In the genomic region with DNA sequence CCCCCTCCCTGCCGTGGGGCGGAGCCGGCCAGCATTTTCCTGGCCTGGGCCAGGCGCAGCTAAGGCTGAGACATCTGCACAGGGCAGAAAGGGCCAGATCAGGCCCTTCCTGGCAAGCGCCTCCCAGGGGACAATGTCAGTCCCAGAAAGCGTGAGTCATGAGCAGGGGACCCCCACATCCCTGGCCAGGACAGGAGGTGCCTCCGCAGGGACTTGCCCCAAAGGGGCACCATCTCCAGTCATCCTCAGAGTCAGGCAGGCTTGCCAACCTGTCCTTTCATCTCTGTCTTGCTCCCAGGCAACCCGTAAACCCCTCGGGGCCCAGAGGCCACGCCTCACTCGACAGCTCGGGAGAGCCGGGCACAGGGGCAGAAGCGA, we compare ENCODE assay signal across 21 cellular contexts. TPM values are rescaled to one million over a fixed set of nuclear protein-coding genes. Genes with fewer than 3 reads are reported as not detected.
DNase-seq lines count a peak whose midpoint lies in the region; ATAC-seq, FAIRE-seq and TF ChIP-seq lines count a peak whose summit lies in the region.
"Had no signal": no experiment of that assay in that cellular context is flagged by ENCODE, and none has a peak within 500 bp of the region (broad histone marks: within the 10 kb centered on the region; RNA-seq: fewer than 3 reads in every experiment).

No MANE protein-coding gene starts in this region.

- H4K12ac ChIP-seq in trophoblast cell (ENCODE audit: low read depth, low read length), result no peak overlapping the region

- no peak overlapping the region for H3K23ac ChIP-seq in trophoblast cell (ENCODE audit: low read length)

- no peak overlapping the region for H3K14ac ChIP-seq in trophoblast cell (ENCODE audit: low read length)

- H2AFZ ChIP-seq in K562 (ENCODE audit: low read depth, low read length) (peak overlapping the region; percentile 48; the same call in 1 of the 2 replicates), trophoblast cell (ENCODE audit: insufficient read depth, low read length, poor library complexity) (no peak overlapping the region)

- no peak for FAIRE-seq in K562 (lab: Jason Lieb, UNC)
- FAIRE-seq: HTR-8/SVneo had no signal

- no peak for TF ChIP-seq EP300 in K562 (IDR thresholded peaks at IDR 0.05; ENCODE audit: low read length)

- H2BK120ac ChIP-seq in trophoblast cell (ENCODE audit: insufficient read depth, low read length, poor library complexity), result no peak overlapping the region

- no peak overlapping the region for H3K4me3 ChIP-seq in GM12865 (ENCODE audit: low read depth, low read length)
- H3K4me3 ChIP-seq in K562, result no peak overlapping the region
- H3K4me3 ChIP-seq in trophoblast cell (ENCODE audit: low read depth, low read length), result peak overlapping the region; percentile 23
- no peak overlapping the region for H3K4me3 ChIP-seq in CD8-positive, alpha-beta T cell (ENCODE audit: low read depth, low read length)
- no peak overlapping the region for H3K4me3 ChIP-seq in A673 (ENCODE audit: low read depth, low read length, poor library complexity, severe bottlenecking)
- H3K4me3 ChIP-seq: uterus had no signal

- H3K36me3 Mint-ChIP-seq in CD8-positive, alpha-beta T cell, result no peaks in the 10 kb centered on the region

- no peak overlapping the region for H4K91ac ChIP-seq in trophoblast cell (ENCODE audit: low read depth, low read length)

- H3K27me3 Mint-ChIP-seq in CD8-positive, alpha-beta T cell (ENCODE audit: low read depth), result no peaks in the 10 kb centered on the region
- H3K27me3 Mint-ChIP-seq: CD4-positive, alpha-beta T cell had no signal

- no peak overlapping the region for H3K4me2 ChIP-seq in K562 (ENCODE audit: insufficient read depth, low read length)
- no peak overlapping the region for H3K4me2 ChIP-seq in trophoblast cell (ENCODE audit: low read length)

- H3K4me1 ChIP-seq in K562 (replicated peaks in 1 of 2; ENCODE audit: control insufficient read depth in 2 of 2, insufficient read depth in 2 of 2, low read length in 2 of 2), result peaks cover 10 to 33% of the 10 kb centered on the region in 2 experiments; a peak in 2 of 5 replicates
- no peaks in the 10 kb centered on the region for H3K4me1 ChIP-seq in trophoblast cell (ENCODE audit: control insufficient read depth in 1 of 2, insufficient read depth in 2 of 2, low read length in 2 of 2)
- H3K4me1 ChIP-seq in CD8-positive, alpha-beta T cell (ENCODE audit: insufficient read depth, low read length), result no peaks in the 10 kb centered on the region
- no peaks in the 10 kb centered on the region for H3K4me1 ChIP-seq in A673 (ENCODE audit: insufficient read depth, low read length, poor library complexity, severe bottlenecking)
- H3K4me1 ChIP-seq: uterus had no signal

- 85% methylated on average over 12 of the region's 14 CpGs for WGBS in K562 (ENCODE audit: insufficient coverage, low coverage, missing lambda C conversion rate)
- no CpG with 5 or more reads among the region's 14 CpGs for WGBS in trophoblast cell (ENCODE audit: extremely low coverage, insufficient coverage, insufficient read length)

- no peak for TF ChIP-seq CTCF in GM12865 (IDR thresholded peaks at IDR 0.05; ENCODE audit: insufficient read depth, low read depth, low read length, missing control alignments)
- TF ChIP-seq CTCF in K562 (IDR thresholded peaks at IDR 0.05 in 2 of 3, conservative IDR thresholded peaks at IDR 0.05 in 1 of 3; ENCODE audit: insufficient read depth in 2 of 3, low read depth in 1 of 3, low read length in 3 of 3), result no peak
- TF ChIP-seq CTCF in CD8-positive, alpha-beta T cell (IDR thresholded peaks at IDR 0.05), result no peak
- TF ChIP-seq CTCF in A673 (conservative IDR thresholded peaks at IDR 0.05; ENCODE audit: low read depth, low read length), result no peak

- H3K4ac ChIP-seq in trophoblast cell (ENCODE audit: low read depth, low read length), result no peak overlapping the region

- no peak for TF ChIP-seq POLR2A in K562 (conservative IDR thresholded peaks at IDR 0.05)

- H3K79me2 ChIP-seq in K562 (ENCODE audit: control insufficient read depth, insufficient read depth, low read length) (no peaks in the 10 kb centered on the region), trophoblast cell (ENCODE audit: control insufficient read depth, insufficient read depth, low read length, poor library complexity) (no peaks in the 10 kb centered on the region)

- no peak overlapping the region for H4K8ac ChIP-seq in trophoblast cell (ENCODE audit: low read depth, low read length)

- peaks cover 16% of the 10 kb centered on the region for H3K9me3 ChIP-seq in K562 (replicated peaks; ENCODE audit: control insufficient read depth, insufficient read depth, low read depth, low read length)
- H3K9me3 ChIP-seq in trophoblast cell (ENCODE audit: insufficient read depth, low read depth, low read length), result peaks cover 10% of the 10 kb centered on the region
- peaks cover 2% of the 10 kb centered on the region for H3K9me3 ChIP-seq in CD8-positive, alpha-beta T cell (ENCODE audit: low read length)
- H3K9me3 ChIP-seq in A673 (ENCODE audit: low read depth, low read length, poor library complexity, severe bottlenecking), result no peaks in the 10 kb centered on the region
- H3K9me3 ChIP-seq: neutrophil had no signal

- intact Hi-C loops in K562 (cut with micrococcal nuclease) (no loop called here), A673 (cut with micrococcal nuclease; ENCODE audit: unreplicated experiment) (no loop called here)
- intact Hi-C loops in CD8-positive, alpha-beta T cell (cut with DNase I, micrococcal nuclease), result no loop called here

- ATAC-seq in GM21786 (IDR thresholded peaks at IDR 0.05; ENCODE audit: unreplicated experiment), result peak; percentile 47
- ATAC-seq in K562, result peak; percentile 47; the same call in 2 of the 3 replicates
- ATAC-seq in CD8-positive, alpha-beta T cell, result no peak

- H3K9ac ChIP-seq in K562 (ENCODE audit: insufficient read depth in 1 of 2, low read depth in 2 of 2, low read length in 2 of 2) (peak overlapping the region in 1 of 2 experiments; percentile 49; a peak in 2 of 4 replicates), trophoblast cell (ENCODE audit: low read length) (no peak overlapping the region)

- no peak overlapping the region for H2BK12ac ChIP-seq in trophoblast cell (ENCODE audit: low read length)

- in situ Hi-C loops in K562 (cut with MboI), result no loop called here

- CTCF ChIA-PET in K562 (lab: Yijun Ruan, JAX; ENCODE audit: low intra/inter-chr PET ratio) (interaction anchor here (0.5 kb wide), 1 partner anchor 43 kb away, joined by 4 read pairs; no protein-coding TSS in a partner anchor), A673 (lab: Charles Lee) (no interaction called here)
- CTCF ChIA-PET in CD8-positive, alpha-beta T cell (lab: Charles Lee), result interaction anchor here (1.6 kb wide), 1 partner anchor 42 kb away, joined by 5 read pairs; a partner anchor contains a TSS

- H3K4me1 Mint-ChIP-seq in CD8-positive, alpha-beta T cell (ENCODE audit: low read depth), result no peaks in the 10 kb centered on the region
- H3K4me1 Mint-ChIP-seq: central memory CD8-positive, alpha-beta T cell; endodermal cell had no signal

- no peak overlapping the region for H3K4me3 Mint-ChIP-seq in CD8-positive, alpha-beta T cell
- H3K4me3 Mint-ChIP-seq: CD4-positive, alpha-beta T cell; central memory CD8-positive, alpha-beta T cell; endodermal cell had no signal

- H3K9me3 Mint-ChIP-seq in CD8-positive, alpha-beta T cell, result peaks cover 4% of the 10 kb centered on the region

- no peak overlapping the region for H2AK5ac ChIP-seq in trophoblast cell (ENCODE audit: low read length)

- BruUV-seq in K562 (replicated peaks; lab: Mats Ljungman, UMichigan) (no TSS peak), A673 (replicated peaks; lab: Mats Ljungman, UMichigan) (no TSS peak)

- H3K79me1 ChIP-seq in trophoblast cell (ENCODE audit: low read length), result no peaks in the 10 kb centered on the region

- no peak overlapping the region for H3K18ac ChIP-seq in trophoblast cell (ENCODE audit: low read length)

- no peak overlapping the region for H3K27ac ChIP-seq in K562 (ENCODE audit: extremely low read depth, low read depth, low read length)
- H3K27ac ChIP-seq in trophoblast cell (ENCODE audit: low read depth, low read length), result no peak overlapping the region
- no peak overlapping the region for H3K27ac ChIP-seq in CD8-positive, alpha-beta T cell (ENCODE audit: low read depth, low read length)
- no peak overlapping the region for H3K27ac ChIP-seq in A673 (ENCODE audit: low read depth, low read length, poor library complexity, severe bottlenecking)
- H3K27ac ChIP-seq: neutrophil, uterus had no signal

- DNase-seq in GM12865 (ENCODE audit: low read depth) (peak; percentile 53), K562 (ENCODE audit: extremely low read depth in 1 of 4, low spot score in 3 of 4) (no peak), trophoblast cell (no peak), A673 (ENCODE audit: low spot score) (no peak), NCI-H526 treated with DMSO at 0.1 percent for 48 hours (lab: John Stamatoyannopoulos, UW) (no peak)
- no peak for DNase-seq in CD8-positive, alpha-beta T cell
- DNase-seq: activated CD4-positive, alpha-beta T cell treated with anti-CD3 and anti-CD28 coated beads for 48 hours; activated T-cell treated with anti-CD3 and anti-CD28 coated beads, Interleukin-2, amount 50 U/mL, for 1 hour; CD4-positive, alpha-beta T cell; endodermal cell; foreskin fibroblast; MM.1S; NCI-H2081; NK-92 treated with Interleukin-12 subunit alpha and Interleukin-12 subunit beta, amount 100 ng/mL, for 24 hours; stimulated activated naive CD4-positive, alpha-beta T cell treated with Interleukin-2 at 50 U/mL for 16 hours; uterus had no signal

- TF ChIP-seq RAD21 in K562 (CRISPR knock-in tag; conservative IDR thresholded peaks at IDR 0.05 in 1 of 2, IDR thresholded peaks at IDR 0.05 in 1 of 2), result no peak

- H2BK5ac ChIP-seq in trophoblast cell (ENCODE audit: low read depth, low read length, poor library complexity), result no peak overlapping the region

- POLR2A ChIA-PET in K562 (lab: Yijun Ruan, JAX), result interaction anchor here (0.5 to 1.1 kb wide), 3 partner anchors 17 to 228 kb away, joined by 3 to 5 read pairs (median 4); no protein-coding TSS in a partner anchor
- POLR2A ChIA-PET in CD8-positive, alpha-beta T cell (lab: Charles Lee), result no interaction called here
- POLR2A ChIA-PET in A673 (lab: Charles Lee; ENCODE audit: low non-redundant PET), result interaction anchor here (0.6 kb wide), 1 partner anchor 121 kb away, joined by 10 read pairs; no protein-coding TSS in a partner anchor

- no peak overlapping the region for H3K27ac Mint-ChIP-seq in CD8-positive, alpha-beta T cell
- H3K27ac Mint-ChIP-seq: CD4-positive, alpha-beta T cell; endodermal cell had no signal

- H3K36me3 ChIP-seq in K562 (ENCODE audit: control insufficient read depth, insufficient read depth, low read length), result no peaks in the 10 kb centered on the region
- H3K36me3 ChIP-seq in trophoblast cell (ENCODE audit: control insufficient read depth in 1 of 2, insufficient read depth in 2 of 2, low read length in 2 of 2), result no peaks in the 10 kb centered on the region
- H3K36me3 ChIP-seq in CD8-positive, alpha-beta T cell (ENCODE audit: insufficient read depth, low read length), result no peaks in the 10 kb centered on the region
- H3K36me3 ChIP-seq in A673 (ENCODE audit: insufficient read depth, low read length, poor library complexity, severe bottlenecking), result no peaks in the 10 kb centered on the region
- H3K36me3 ChIP-seq: neutrophil, uterus had no signal

- no peaks in the 10 kb centered on the region; a peak in 1 of 5 replicates for H3K27me3 ChIP-seq in K562 (ENCODE audit: control insufficient read depth in 2 of 2, insufficient read depth in 2 of 2, low read length in 2 of 2)
- H3K27me3 ChIP-seq in trophoblast cell (ENCODE audit: insufficient read depth, low read length), result no peaks in the 10 kb centered on the region
- no peaks in the 10 kb centered on the region for H3K27me3 ChIP-seq in CD8-positive, alpha-beta T cell (ENCODE audit: insufficient read depth, low read length)
- no peaks in the 10 kb centered on the region for H3K27me3 ChIP-seq in A673 (replicated peaks; ENCODE audit: insufficient read depth, low read depth, low read length, poor library complexity)
- H3K27me3 ChIP-seq: uterus had no signal

- H4K20me1 ChIP-seq in K562 (replicated peaks; ENCODE audit: control insufficient read depth, insufficient read depth, low read length), result no peaks in the 10 kb centered on the region

- no peaks in the 10 kb centered on the region for H3K9me1 ChIP-seq in K562 (ENCODE audit: control insufficient read depth, insufficient read depth, low read length)

RNA-seq across cellular contexts. Expression of a gene that starts 43.2 kb away (rescaled TPM):
- 6.9 and 32.4 TPM in 2 replicates for total RNA-seq in K562 (2011; cell fraction: chromatin; rRNA removed; ENCODE audit: low replicate concordance)
- 49.0 and 69.4 TPM in 2 replicates for total RNA-seq in K562 (2011; cell fraction: nucleolus; rRNA removed)
- 25.5 and 31.5 TPM in 2 replicates for total RNA-seq in K562 (2011; cell fraction: nucleoplasm; rRNA removed)
- total RNA-seq in K562 (2014; rRNA removed) (2.9 and 3.3 TPM in 2 replicates), K562 (2014; rRNA removed; fragmentation: Illumina TruSeq; extraction: Trizol) (0.29 and 0.44 TPM in 2 replicates), K562 (2015; rRNA removed; fragmentation: Illumina TruSeq; extraction: Trizol) (1.8 and 2.3 TPM in 2 replicates), K562 (2021) (7.1 and 7.5 TPM in 2 replicates), A673 (2021) (2.3 and 2.6 TPM in 2 replicates)
- polyA plus RNA-seq in K562 (2011; rRNA removed) (3.8 and 6.4 TPM in 2 replicates), K562 (2014; fragmentation: Illumina TruSeq; extraction: Trizol) (1.1 and 1.4 TPM in 2 replicates), K562 (2014; fragmentation: Nextera tagmentation; extraction: Ambion mirVana) (under 1 TPM; 0.04 to 0.10 TPM), K562 (2014; rRNA removed) (6.2 and 7.2 TPM in 2 replicates)
- 11.2 and 23.7 TPM in 2 replicates for polyA plus RNA-seq in K562 (2011; cell fraction: cytosol; rRNA removed)
- 30.0 and 38.3 TPM in 2 replicates for polyA plus RNA-seq in K562 (2011; cell fraction: nucleus; rRNA removed)
- polyA plus RNA-seq in K562 (2012), result 8.5 and 19.6 TPM in 2 replicates
- polyA minus RNA-seq in K562 (2011; rRNA and poly(A)+ RNA removed), result 1.2 and 1.6 TPM in 2 replicates
- 6.1 and 17.1 TPM in 2 replicates for polyA minus RNA-seq in K562 (2011; cell fraction: cytosol; rRNA and poly(A)+ RNA removed)
- polyA minus RNA-seq in K562 (2011; cell fraction: nucleus; rRNA and poly(A)+ RNA removed), result 33.7 and 41.5 TPM in 2 replicates
- polyA plus RNA-seq in trophoblast cell (2013), result 52.7 and 59.0 TPM in 2 replicates
- 10 to 100 TPM; 74.5 to 75.6 TPM for total RNA-seq in CD8-positive, alpha-beta T cell

RNA-seq across cellular contexts. Expression of a gene that starts 56.3 kb away (rescaled TPM):
- not detected in 2 replicates for total RNA-seq in K562 (2011; cell fraction: chromatin; rRNA removed; ENCODE audit: low replicate concordance)
- not detected in 2 replicates for total RNA-seq in K562 (2011; cell fraction: nucleolus; rRNA removed)
- total RNA-seq in K562 (2011; cell fraction: nucleoplasm; rRNA removed), result not detected in 2 replicates
- total RNA-seq in K562 (2014; rRNA removed) (not detected in 2 replicates), K562 (2014; rRNA removed; fragmentation: Illumina TruSeq; extraction: Trizol) (not detected in 2 replicates), K562 (2015; rRNA removed; fragmentation: Illumina TruSeq; extraction: Trizol) (not detected in 2 replicates), K562 (2021) (not detected in 2 replicates), A673 (2021) (not detected in 2 replicates)
- polyA plus RNA-seq in K562 (2011; rRNA removed) (not detected in 2 replicates), K562 (2014; fragmentation: Illumina TruSeq; extraction: Trizol) (not detected in 2 replicates), K562 (2014; fragmentation: Nextera tagmentation; extraction: Ambion mirVana) (not detected), K562 (2014; rRNA removed) (not detected in 2 replicates)
- not detected in 2 replicates for polyA plus RNA-seq in K562 (2011; cell fraction: cytosol; rRNA removed)
- polyA plus RNA-seq in K562 (2011; cell fraction: nucleus; rRNA removed), result not detected in 2 replicates
- not detected in 2 replicates for polyA plus RNA-seq in K562 (2012)
- polyA minus RNA-seq in K562 (2011; rRNA and poly(A)+ RNA removed), result not detected in 2 replicates
- polyA minus RNA-seq in K562 (2011; cell fraction: cytosol; rRNA and poly(A)+ RNA removed), result not detected in 2 replicates
- not detected in 2 replicates for polyA minus RNA-seq in K562 (2011; cell fraction: nucleus; rRNA and poly(A)+ RNA removed)
- not detected in 2 replicates for polyA plus RNA-seq in trophoblast cell (2013)
- total RNA-seq in CD8-positive, alpha-beta T cell, result not detected
- total RNA-seq: CD4-positive, alpha-beta T cell; endodermal cell; uterus had no signal
- polyA plus RNA-seq: adipose tissue had no signal
